In the genomic region with DNA sequence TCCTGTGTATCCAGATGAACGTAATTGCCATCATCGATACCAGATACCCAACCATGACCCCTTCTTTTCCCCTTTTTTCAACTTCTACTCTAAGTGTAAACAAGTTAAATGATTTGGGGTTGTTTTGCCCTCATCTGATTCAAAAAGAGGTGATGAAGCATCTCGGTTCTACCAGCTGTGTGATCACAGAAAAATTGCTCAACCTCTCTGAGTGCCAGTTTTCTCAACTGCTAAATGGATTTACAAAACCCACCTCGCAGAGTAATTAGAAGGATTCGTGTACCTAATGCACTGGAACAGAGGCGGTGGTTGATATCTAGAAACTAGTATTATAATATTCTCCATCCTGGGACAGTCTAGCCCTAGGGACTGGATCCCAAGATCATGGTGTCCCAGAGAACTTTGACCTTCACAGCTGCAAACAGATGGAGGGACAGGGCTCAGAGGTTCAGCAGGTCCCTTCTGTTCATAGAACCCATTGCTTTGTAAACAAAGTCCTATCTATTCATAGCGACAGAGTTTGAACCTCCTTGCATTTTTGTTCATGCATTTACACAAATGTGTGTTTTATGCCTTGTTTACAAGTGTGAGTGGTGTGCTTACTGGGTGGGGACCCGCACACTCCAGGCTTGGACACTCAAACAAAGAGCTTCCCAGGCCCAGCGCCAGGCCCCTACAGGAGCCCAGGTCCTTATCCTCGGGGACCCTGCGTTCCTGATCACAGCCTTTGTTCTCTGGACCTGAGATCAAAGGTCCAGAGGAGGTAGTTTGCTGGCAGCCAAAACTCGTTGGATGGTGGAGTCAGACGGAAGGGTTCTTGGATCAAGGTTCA, we compare ENCODE assay signal across 1 cellular context.
TF ChIP-seq lines count a peak whose summit lies in the region.

No MANE protein-coding gene starts in this region.

TF ChIP-seq in HepG2, 621 proteins besides CTCF, POLR2A, EP300 and RAD21 (continued from another document and continues in another):
- TF ChIP-seq, protein P1, sequence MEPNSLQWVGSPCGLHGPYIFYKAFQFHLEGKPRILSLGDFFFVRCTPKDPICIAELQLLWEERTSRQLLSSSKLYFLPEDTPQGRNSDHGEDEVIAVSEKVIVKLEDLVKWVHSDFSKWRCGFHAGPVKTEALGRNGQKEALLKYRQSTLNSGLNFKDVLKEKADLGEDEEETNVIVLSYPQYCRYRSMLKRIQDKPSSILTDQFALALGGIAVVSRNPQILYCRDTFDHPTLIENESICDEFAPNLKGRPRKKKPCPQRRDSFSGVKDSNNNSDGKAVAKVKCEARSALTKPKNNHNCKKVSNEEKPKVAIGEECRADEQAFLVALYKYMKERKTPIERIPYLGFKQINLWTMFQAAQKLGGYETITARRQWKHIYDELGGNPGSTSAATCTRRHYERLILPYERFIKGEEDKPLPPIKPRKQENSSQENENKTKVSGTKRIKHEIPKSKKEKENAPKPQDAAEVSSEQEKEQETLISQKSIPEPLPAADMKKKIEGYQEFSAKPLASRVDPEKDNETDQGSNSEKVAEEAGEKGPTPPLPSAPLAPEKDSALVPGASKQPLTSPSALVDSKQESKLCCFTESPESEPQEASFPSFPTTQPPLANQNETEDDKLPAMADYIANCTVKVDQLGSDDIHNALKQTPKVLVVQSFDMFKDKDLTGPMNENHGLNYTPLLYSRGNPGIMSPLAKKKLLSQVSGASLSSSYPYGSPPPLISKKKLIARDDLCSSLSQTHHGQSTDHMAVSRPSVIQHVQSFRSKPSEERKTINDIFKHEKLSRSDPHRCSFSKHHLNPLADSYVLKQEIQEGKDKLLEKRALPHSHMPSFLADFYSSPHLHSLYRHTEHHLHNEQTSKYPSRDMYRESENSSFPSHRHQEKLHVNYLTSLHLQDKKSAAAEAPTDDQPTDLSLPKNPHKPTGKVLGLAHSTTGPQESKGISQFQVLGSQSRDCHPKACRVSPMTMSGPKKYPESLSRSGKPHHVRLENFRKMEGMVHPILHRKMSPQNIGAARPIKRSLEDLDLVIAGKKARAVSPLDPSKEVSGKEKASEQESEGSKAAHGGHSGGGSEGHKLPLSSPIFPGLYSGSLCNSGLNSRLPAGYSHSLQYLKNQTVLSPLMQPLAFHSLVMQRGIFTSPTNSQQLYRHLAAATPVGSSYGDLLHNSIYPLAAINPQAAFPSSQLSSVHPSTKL (CRISPR knock-in tag; IDR thresholded peaks at IDR 0.05), result peak; percentile 78
- TF ChIP-seq GABPA (IDR thresholded peaks at IDR 0.05; ENCODE audit: low read depth, low read length), result no peak
- peak; percentile 36; the same call in 1 of the 2 replicates for TF ChIP-seq GABPA (CRISPR knock-in tag; IDR thresholded peaks at IDR 0.05; ENCODE audit: low read depth)
- TF ChIP-seq ZSCAN22 (CRISPR knock-in tag; IDR thresholded peaks at IDR 0.05), result no peak
- TF ChIP-seq NR2F2 (IDR thresholded peaks at IDR 0.05; ENCODE audit: borderline replicate concordance, low read depth), result peak; percentile 23; the same call in 1 of the 2 replicates
- TF ChIP-seq, protein P2, sequence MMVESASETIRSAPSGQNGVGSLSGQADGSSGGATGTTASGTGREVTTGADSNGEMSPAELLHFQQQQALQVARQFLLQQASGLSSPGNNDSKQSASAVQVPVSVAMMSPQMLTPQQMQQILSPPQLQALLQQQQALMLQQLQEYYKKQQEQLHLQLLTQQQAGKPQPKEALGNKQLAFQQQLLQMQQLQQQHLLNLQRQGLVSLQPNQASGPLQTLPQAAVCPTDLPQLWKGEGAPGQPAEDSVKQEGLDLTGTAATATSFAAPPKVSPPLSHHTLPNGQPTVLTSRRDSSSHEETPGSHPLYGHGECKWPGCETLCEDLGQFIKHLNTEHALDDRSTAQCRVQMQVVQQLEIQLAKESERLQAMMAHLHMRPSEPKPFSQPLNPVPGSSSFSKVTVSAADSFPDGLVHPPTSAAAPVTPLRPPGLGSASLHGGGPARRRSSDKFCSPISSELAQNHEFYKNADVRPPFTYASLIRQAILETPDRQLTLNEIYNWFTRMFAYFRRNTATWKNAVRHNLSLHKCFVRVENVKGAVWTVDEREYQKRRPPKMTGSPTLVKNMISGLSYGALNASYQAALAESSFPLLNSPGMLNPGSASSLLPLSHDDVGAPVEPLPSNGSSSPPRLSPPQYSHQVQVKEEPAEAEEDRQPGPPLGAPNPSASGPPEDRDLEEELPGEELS (CRISPR knock-in tag; IDR thresholded peaks at IDR 0.05), result peak; percentile 66; the same call in 1 of the 2 replicates
- no peak for TF ChIP-seq NONO (IDR thresholded peaks at IDR 0.05)
- no peak for TF ChIP-seq NONO (CRISPR knock-in tag; conservative IDR thresholded peaks at IDR 0.05)
- peak; percentile 67; the same call in 1 of the 2 replicates for TF ChIP-seq HOXA3 (CRISPR knock-in tag; IDR thresholded peaks at IDR 0.05)
- TF ChIP-seq TEAD3 (CRISPR knock-in tag; optimal IDR thresholded peaks at IDR 0.05; ENCODE audit: borderline replicate concordance), result peak; percentile 44
- TF ChIP-seq IRF2 (CRISPR knock-in tag; IDR thresholded peaks at IDR 0.05), result 0 out of 2 replicates have a peak, but pooled peaks have one; percentile 18
- TF ChIP-seq, protein P3, sequence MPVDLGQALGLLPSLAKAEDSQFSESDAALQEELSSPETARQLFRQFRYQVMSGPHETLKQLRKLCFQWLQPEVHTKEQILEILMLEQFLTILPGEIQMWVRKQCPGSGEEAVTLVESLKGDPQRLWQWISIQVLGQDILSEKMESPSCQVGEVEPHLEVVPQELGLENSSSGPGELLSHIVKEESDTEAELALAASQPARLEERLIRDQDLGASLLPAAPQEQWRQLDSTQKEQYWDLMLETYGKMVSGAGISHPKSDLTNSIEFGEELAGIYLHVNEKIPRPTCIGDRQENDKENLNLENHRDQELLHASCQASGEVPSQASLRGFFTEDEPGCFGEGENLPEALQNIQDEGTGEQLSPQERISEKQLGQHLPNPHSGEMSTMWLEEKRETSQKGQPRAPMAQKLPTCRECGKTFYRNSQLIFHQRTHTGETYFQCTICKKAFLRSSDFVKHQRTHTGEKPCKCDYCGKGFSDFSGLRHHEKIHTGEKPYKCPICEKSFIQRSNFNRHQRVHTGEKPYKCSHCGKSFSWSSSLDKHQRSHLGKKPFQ (CRISPR knock-in tag; IDR thresholded peaks at IDR 0.05; ENCODE audit: insufficient replicate concordance), result peak; percentile 77
- no peak for TF ChIP-seq SNAPC2 (CRISPR knock-in tag; IDR thresholded peaks at IDR 0.05)
- no peak for TF ChIP-seq FIP1L1 (IDR thresholded peaks at IDR 0.05; ENCODE audit: borderline replicate concordance, insufficient read depth, low read depth, low read length)
- TF ChIP-seq, protein P4, sequence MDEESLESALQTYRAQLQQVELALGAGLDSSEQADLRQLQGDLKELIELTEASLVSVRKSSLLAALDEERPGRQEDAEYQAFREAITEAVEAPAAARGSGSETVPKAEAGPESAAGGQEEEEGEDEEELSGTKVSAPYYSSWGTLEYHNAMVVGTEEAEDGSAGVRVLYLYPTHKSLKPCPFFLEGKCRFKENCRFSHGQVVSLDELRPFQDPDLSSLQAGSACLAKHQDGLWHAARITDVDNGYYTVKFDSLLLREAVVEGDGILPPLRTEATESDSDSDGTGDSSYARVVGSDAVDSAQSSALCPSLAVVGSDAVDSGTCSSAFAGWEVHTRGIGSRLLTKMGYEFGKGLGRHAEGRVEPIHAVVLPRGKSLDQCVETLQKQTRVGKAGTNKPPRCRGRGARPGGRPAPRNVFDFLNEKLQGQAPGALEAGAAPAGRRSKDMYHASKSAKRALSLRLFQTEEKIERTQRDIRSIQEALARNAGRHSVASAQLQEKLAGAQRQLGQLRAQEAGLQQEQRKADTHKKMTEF (CRISPR knock-in tag; IDR thresholded peaks at IDR 0.05), result peak; percentile 55
- TF ChIP-seq NRL (CRISPR knock-in tag; IDR thresholded peaks at IDR 0.05; ENCODE audit: borderline replicate concordance), result 0 out of 2 replicates have a peak, but pooled peaks have one; percentile 39
- TF ChIP-seq ZNF709 (CRISPR knock-in tag; IDR thresholded peaks at IDR 0.05), result no peak
- TF ChIP-seq, protein P5, sequence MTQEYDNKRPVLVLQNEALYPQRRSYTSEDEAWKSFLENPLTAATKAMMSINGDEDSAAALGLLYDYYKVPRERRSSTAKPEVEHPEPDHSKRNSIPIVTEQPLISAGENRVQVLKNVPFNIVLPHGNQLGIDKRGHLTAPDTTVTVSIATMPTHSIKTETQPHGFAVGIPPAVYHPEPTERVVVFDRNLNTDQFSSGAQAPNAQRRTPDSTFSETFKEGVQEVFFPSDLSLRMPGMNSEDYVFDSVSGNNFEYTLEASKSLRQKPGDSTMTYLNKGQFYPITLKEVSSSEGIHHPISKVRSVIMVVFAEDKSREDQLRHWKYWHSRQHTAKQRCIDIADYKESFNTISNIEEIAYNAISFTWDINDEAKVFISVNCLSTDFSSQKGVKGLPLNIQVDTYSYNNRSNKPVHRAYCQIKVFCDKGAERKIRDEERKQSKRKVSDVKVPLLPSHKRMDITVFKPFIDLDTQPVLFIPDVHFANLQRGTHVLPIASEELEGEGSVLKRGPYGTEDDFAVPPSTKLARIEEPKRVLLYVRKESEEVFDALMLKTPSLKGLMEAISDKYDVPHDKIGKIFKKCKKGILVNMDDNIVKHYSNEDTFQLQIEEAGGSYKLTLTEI (CRISPR knock-in tag; conservative IDR thresholded peaks at IDR 0.05), result no peak
- peak; percentile 31; the same call in 1 of the 2 replicates for TF ChIP-seq YEATS4 (CRISPR knock-in tag; IDR thresholded peaks at IDR 0.05; ENCODE audit: borderline replicate concordance)
- TF ChIP-seq, protein P6, sequence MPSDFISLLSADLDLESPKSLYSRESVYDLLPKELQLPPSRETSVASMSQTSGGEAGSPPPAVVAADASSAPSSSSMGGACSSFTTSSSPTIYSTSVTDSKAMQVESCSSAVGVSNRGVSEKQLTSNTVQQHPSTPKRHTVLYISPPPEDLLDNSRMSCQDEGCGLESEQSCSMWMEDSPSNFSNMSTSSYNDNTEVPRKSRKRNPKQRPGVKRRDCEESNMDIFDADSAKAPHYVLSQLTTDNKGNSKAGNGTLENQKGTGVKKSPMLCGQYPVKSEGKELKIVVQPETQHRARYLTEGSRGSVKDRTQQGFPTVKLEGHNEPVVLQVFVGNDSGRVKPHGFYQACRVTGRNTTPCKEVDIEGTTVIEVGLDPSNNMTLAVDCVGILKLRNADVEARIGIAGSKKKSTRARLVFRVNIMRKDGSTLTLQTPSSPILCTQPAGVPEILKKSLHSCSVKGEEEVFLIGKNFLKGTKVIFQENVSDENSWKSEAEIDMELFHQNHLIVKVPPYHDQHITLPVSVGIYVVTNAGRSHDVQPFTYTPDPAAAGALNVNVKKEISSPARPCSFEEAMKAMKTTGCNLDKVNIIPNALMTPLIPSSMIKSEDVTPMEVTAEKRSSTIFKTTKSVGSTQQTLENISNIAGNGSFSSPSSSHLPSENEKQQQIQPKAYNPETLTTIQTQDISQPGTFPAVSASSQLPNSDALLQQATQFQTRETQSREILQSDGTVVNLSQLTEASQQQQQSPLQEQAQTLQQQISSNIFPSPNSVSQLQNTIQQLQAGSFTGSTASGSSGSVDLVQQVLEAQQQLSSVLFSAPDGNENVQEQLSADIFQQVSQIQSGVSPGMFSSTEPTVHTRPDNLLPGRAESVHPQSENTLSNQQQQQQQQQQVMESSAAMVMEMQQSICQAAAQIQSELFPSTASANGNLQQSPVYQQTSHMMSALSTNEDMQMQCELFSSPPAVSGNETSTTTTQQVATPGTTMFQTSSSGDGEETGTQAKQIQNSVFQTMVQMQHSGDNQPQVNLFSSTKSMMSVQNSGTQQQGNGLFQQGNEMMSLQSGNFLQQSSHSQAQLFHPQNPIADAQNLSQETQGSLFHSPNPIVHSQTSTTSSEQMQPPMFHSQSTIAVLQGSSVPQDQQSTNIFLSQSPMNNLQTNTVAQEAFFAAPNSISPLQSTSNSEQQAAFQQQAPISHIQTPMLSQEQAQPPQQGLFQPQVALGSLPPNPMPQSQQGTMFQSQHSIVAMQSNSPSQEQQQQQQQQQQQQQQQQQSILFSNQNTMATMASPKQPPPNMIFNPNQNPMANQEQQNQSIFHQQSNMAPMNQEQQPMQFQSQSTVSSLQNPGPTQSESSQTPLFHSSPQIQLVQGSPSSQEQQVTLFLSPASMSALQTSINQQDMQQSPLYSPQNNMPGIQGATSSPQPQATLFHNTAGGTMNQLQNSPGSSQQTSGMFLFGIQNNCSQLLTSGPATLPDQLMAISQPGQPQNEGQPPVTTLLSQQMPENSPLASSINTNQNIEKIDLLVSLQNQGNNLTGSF (CRISPR knock-in tag; IDR thresholded peaks at IDR 0.05), result no peak
- TF ChIP-seq, protein P7, sequence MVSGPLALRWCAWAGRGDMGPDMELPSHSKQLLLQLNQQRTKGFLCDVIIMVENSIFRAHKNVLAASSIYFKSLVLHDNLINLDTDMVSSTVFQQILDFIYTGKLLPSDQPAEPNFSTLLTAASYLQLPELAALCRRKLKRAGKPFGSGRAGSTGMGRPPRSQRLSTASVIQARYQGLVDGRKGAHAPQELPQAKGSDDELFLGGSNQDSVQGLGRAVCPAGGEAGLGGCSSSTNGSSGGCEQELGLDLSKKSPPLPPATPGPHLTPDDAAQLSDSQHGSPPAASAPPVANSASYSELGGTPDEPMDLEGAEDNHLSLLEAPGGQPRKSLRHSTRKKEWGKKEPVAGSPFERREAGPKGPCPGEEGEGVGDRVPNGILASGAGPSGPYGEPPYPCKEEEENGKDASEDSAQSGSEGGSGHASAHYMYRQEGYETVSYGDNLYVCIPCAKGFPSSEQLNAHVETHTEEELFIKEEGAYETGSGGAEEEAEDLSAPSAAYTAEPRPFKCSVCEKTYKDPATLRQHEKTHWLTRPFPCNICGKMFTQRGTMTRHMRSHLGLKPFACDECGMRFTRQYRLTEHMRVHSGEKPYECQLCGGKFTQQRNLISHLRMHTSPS (CRISPR knock-in tag; IDR thresholded peaks at IDR 0.05; ENCODE audit: low read depth), result no peak
- peak; percentile 51; the same call in 1 of the 2 replicates for TF ChIP-seq NFIC (IDR thresholded peaks at IDR 0.05; ENCODE audit: low read length)
- TF ChIP-seq, protein P8, sequence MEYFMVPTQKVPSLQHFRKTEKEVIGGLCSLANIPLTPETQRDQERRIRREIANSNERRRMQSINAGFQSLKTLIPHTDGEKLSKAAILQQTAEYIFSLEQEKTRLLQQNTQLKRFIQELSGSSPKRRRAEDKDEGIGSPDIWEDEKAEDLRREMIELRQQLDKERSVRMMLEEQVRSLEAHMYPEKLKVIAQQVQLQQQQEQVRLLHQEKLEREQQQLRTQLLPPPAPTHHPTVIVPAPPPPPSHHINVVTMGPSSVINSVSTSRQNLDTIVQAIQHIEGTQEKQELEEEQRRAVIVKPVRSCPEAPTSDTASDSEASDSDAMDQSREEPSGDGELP (IDR thresholded peaks at IDR 0.05; ENCODE audit: borderline replicate concordance, low read depth), result peak; percentile 62; the same call in 1 of the 2 replicates
- 0 out of 2 replicates have a peak, but pooled peaks have one; percentile 33 for TF ChIP-seq HOXA5 (CRISPR knock-in tag; IDR thresholded peaks at IDR 0.05)
- peak; percentile 71; the same call in 1 of the 2 replicates for TF ChIP-seq FOXO1 (CRISPR knock-in tag; IDR thresholded peaks at IDR 0.05)
- TF ChIP-seq, protein P9, sequence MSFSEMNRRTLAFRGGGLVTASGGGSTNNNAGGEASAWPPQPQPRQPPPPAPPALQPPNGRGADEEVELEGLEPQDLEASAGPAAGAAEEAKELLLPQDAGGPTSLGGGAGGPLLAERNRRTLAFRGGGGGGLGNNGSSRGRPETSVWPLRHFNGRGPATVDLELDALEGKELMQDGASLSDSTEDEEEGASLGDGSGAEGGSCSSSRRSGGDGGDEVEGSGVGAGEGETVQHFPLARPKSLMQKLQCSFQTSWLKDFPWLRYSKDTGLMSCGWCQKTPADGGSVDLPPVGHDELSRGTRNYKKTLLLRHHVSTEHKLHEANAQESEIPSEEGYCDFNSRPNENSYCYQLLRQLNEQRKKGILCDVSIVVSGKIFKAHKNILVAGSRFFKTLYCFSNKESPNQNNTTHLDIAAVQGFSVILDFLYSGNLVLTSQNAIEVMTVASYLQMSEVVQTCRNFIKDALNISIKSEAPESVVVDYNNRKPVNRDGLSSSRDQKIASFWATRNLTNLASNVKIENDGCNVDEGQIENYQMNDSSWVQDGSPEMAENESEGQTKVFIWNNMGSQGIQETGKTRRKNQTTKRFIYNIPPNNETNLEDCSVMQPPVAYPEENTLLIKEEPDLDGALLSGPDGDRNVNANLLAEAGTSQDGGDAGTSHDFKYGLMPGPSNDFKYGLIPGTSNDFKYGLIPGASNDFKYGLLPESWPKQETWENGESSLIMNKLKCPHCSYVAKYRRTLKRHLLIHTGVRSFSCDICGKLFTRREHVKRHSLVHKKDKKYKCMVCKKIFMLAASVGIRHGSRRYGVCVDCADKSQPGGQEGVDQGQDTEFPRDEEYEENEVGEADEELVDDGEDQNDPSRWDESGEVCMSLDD (CRISPR knock-in tag; IDR thresholded peaks at IDR 0.05; ENCODE audit: borderline replicate concordance), result no peak
